ENCODE assay signal across 10 cellular contexts in the genomic region with DNA sequence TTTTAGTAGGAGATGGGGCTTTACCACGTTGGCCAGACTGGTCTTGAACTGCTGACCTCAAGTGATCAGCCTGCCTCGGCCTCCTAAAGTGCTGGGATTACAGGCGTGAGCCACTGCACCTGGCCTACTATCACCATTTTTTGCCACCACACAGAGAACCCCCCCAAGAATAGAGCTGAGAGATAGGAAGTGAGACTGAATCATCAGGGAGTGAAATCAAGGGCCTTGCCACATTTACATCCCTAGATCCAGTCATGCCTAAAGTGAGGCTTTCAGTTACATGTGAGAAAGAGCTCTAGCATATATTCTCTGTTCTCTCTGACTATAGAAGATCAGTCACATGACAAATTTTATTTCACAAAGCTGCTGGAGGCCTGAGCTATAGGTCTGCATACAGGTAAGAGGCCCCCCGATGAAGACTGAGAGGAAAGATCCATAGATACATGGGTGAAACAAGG. TPM values are rescaled to one million over a fixed set of nuclear protein-coding genes. Genes with fewer than 3 reads are reported as not detected.
DNase-seq lines count a peak whose midpoint lies in the region; ATAC-seq and TF ChIP-seq lines count a peak whose summit lies in the region.
"Had no signal": no experiment of that assay in that cellular context is flagged by ENCODE, and none has a peak within 500 bp of the region (broad histone marks: within the 10 kb centered on the region; RNA-seq: fewer than 3 reads in every experiment).

No MANE protein-coding gene starts in this region.

- H3K9me3 Mint-ChIP-seq in T-helper 1 cell treated with Interleukin-12 subunit alpha and Interleukin-12 subunit beta and Interleukin-4 antibody, amounts not matched to agents 30 μg/mL and 1 μg/mL, for 36 hours = no peaks in the 10 kb centered on the region

- H3K27ac Mint-ChIP-seq in T-helper 1 cell treated with Interleukin-12 subunit alpha and Interleukin-12 subunit beta and Interleukin-4 antibody, amounts not matched to agents 30 μg/mL and 1 μg/mL, for 36 hours = peak overlapping the region; percentile 71

- no peak overlapping the region for H2AFZ ChIP-seq in KMS-11 (ENCODE audit: low read depth)

- TF ChIP-seq CTCF in KMS-11 (conservative IDR thresholded peaks at IDR 0.05; ENCODE audit: low read depth, low read length) = no peak

- peak; percentile 34 for ATAC-seq in GM21825 (IDR thresholded peaks at IDR 0.05; ENCODE audit: unreplicated experiment)
- ATAC-seq: left lung had no signal

- H3K36me3 Mint-ChIP-seq in T-helper 1 cell treated with Interleukin-12 subunit alpha and Interleukin-12 subunit beta and Interleukin-4 antibody, amounts not matched to agents 30 μg/mL and 1 μg/mL, for 36 hours (ENCODE audit: low read depth) = peaks cover 21% of the 10 kb centered on the region

- no peaks in the 10 kb centered on the region for H3K27me3 ChIP-seq in KMS-11 (ENCODE audit: insufficient read depth, low read depth)
- H3K27me3 ChIP-seq: left lung had no signal

- H3K27me3 Mint-ChIP-seq in T-helper 1 cell treated with Interleukin-12 subunit alpha and Interleukin-12 subunit beta and Interleukin-4 antibody, amounts not matched to agents 30 μg/mL and 1 μg/mL, for 36 hours (ENCODE audit: low read depth) = no peaks in the 10 kb centered on the region

- DNase-seq in T-helper 1 cell = no peak
- peak; percentile 47 for DNase-seq in glomerular visceral epithelial cell (ENCODE audit: extremely low spot score)
- DNase-seq in mucosa of gallbladder (ENCODE audit: low spot score) = no peak
- DNase-seq in SW 1271 (lab: John Stamatoyannopoulos, UW) = no peak
- no peak for DNase-seq in GM19240 (ENCODE audit: insufficient read length, low spot score)
- DNase-seq: NCI-H1436 had no signal

- H3K4me3 Mint-ChIP-seq in T-helper 1 cell treated with Interleukin-12 subunit alpha and Interleukin-12 subunit beta and Interleukin-4 antibody, amounts not matched to agents 30 μg/mL and 1 μg/mL, for 36 hours = no peak overlapping the region

- no peak overlapping the region for H3K4me3 ChIP-seq in KMS-11 (IDR thresholded peaks at IDR 0.05; ENCODE audit: insufficient read depth, low read depth, low read length)
- H3K4me3 ChIP-seq: left lung had no signal

- peak overlapping the region; percentile 4; the same call in 1 of the 2 replicates for H3K4me2 ChIP-seq in KMS-11

- no peak overlapping the region for H3K9ac ChIP-seq in KMS-11

- no peak overlapping the region; the same call in 1 of the 2 replicates for H3K27ac ChIP-seq in KMS-11
- H3K27ac ChIP-seq: left lung had no signal

- H4K20me1 ChIP-seq in KMS-11 (ENCODE audit: insufficient read depth) = no peaks in the 10 kb centered on the region

- peaks cover 53% of the 10 kb centered on the region for H3K4me1 ChIP-seq in KMS-11 (ENCODE audit: low read depth, poor library complexity, severe bottlenecking)

- H3K4me1 Mint-ChIP-seq in T-helper 1 cell treated with Interleukin-12 subunit alpha and Interleukin-12 subunit beta and Interleukin-4 antibody, amounts not matched to agents 30 μg/mL and 1 μg/mL, for 36 hours (ENCODE audit: low read depth) = peaks cover 56% of the 10 kb centered on the region

- no peaks in the 10 kb centered on the region for H3K36me3 ChIP-seq in KMS-11 (ENCODE audit: insufficient read depth)
- H3K36me3 ChIP-seq: left lung had no signal

- no peaks in the 10 kb centered on the region for H3K79me2 ChIP-seq in KMS-11 (ENCODE audit: insufficient read depth, low read depth)

RNA-seq across cellular contexts. Expression of gene KCMF1, which starts 28.0 kb away (rescaled TPM):
- 60.1 TPM for total RNA-seq in mucosa of gallbladder

RNA-seq across cellular contexts. Expression of gene TMSB10, which starts 37.5 kb away (rescaled TPM):
- 999 TPM for total RNA-seq in mucosa of gallbladder
